Comparison of ENCODE assay signal across 1 cellular context in the genomic region with DNA sequence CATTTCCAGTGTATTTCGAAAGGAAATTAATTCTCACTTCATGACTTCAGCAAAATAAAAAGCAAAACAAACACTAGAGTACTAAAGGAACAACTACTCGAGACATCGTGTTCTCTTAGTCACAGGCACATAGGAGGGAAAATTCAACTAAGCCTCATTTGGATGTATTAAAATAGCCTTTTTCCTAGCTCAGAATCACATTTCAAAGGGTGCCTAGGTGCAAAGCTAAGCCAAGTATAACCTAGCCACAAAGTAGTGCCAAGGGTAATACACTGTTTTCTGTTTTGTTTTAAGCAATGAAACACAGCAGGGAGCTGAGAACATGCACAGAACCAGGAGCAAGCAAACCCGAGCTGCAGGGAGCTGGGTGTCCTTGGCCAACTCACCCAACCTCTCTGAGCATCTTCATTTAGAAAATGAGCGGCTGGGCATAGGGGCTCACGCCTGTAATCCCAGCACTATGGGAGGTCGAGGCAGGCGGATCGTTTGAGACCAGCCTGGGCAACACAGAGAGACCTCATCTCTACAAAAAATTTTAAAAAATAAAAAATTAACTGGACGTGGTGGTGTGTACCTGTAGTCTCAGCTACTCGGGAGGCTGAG.
TF ChIP-seq lines count a peak whose summit lies in the region.

No MANE protein-coding gene starts in this region.

TF ChIP-seq in IMR-90, 13 proteins besides CTCF, POLR2A, EP300 and RAD21:
- TF ChIP-seq BHLHE40 (IDR thresholded peaks at IDR 0.05; ENCODE audit: low read depth, low read length): no peak
- no peak for TF ChIP-seq RCOR1 (IDR thresholded peaks at IDR 0.05; ENCODE audit: insufficient replicate concordance, low read length)
- no peak for TF ChIP-seq MAZ (IDR thresholded peaks at IDR 0.05; ENCODE audit: borderline replicate concordance, low read depth, low read length)
- TF ChIP-seq SMC3 (IDR thresholded peaks at IDR 0.05; ENCODE audit: low read depth, low read length): no peak
- no peak for TF ChIP-seq CEBPB (IDR thresholded peaks at IDR 0.05; ENCODE audit: low read depth, low read length)
- no peak for TF ChIP-seq FOS (IDR thresholded peaks at IDR 0.05; ENCODE audit: low read depth, low read length)
- TF ChIP-seq CHD1 (IDR thresholded peaks at IDR 0.05; ENCODE audit: low read depth, low read length): no peak
